Comparison of ENCODE assay signal across 22 cellular contexts in genomic region chr15:98969126-98969735, GRCh38. TPM values are rescaled to one million over a fixed set of nuclear protein-coding genes. Genes with fewer than 3 reads are reported as not detected.
"Had no signal": no experiment of that assay in that cellular context is flagged by ENCODE, and none has a peak within 500 bp of the region (broad histone marks: within the 10 kb centered on the region; RNA-seq: fewer than 3 reads in every experiment).

No MANE protein-coding gene starts in this region.

- H3K4me3 ChIP-seq: MG63, SJSA1, SK-N-MC had no signal

- H3K27me3 ChIP-seq: MG63, SJSA1 had no signal

- H3K4me1 ChIP-seq: SJSA1 had no signal

- DNase-seq: Karpas-422, KG1, MG63, NCI-H1092, NCI-H1105 treated with DMSO at 0.1 percent for 48 hours, NCI-H1436, NCI-H187, NCI-H2029, NCI-H2081 treated with DMSO at 0.1 percent for 48 hours, NCI-H2171, NCI-H226, NCI-H446, NCI-H510A, NCI-H524 treated with DMSO at 0.1 percent for 48 hours, NCI-H69, NCI-H774, Right ventricle myocardium superior, RPMI8226, SIG-M5 had no signal

- H3K27ac ChIP-seq: SJSA1, SK-N-MC had no signal

- H3K36me3 ChIP-seq: SJSA1 had no signal

- H3K9me3 ChIP-seq: MG63, SJSA1 had no signal

RNA-seq across cellular contexts. Expression of gene PGPEP1L, which starts 38.4 kb away (rescaled TPM):
- total RNA-seq: HT-29, SJSA1 had no signal
